8 cellular contexts compared by ENCODE assay signal in genomic region chr7:150962743-150963399, GRCh38. TPM values are rescaled to one million over a fixed set of nuclear protein-coding genes. Genes with fewer than 3 reads are reported as not detected.
A peak's percentile ranks its signal among the peaks of the same experiment; 100 is the strongest.
DNase-seq lines count a peak whose midpoint lies in the region; TF ChIP-seq lines count a peak whose summit lies in the region.

No MANE protein-coding gene starts in this region.

- no peak overlapping the region for H3K27ac Mint-ChIP-seq in osteocyte (ENCODE audit: unreplicated experiment)

- H3K4me3 Mint-ChIP-seq in osteocyte (ENCODE audit: unreplicated experiment): no peak overlapping the region

- H3K36me3 Mint-ChIP-seq in osteocyte (ENCODE audit: unreplicated experiment): no peaks in the 10 kb centered on the region

- peaks cover 27% of the 10 kb centered on the region for H3K4me1 Mint-ChIP-seq in osteocyte (ENCODE audit: unreplicated experiment)

- H3K9me3 Mint-ChIP-seq in osteocyte (ENCODE audit: unreplicated experiment): no peaks in the 10 kb centered on the region

- H3K4me3 ChIP-seq in GM12864 (ENCODE audit: low read depth, low read length) (no peak overlapping the region), fibroblast of villous mesenchyme (ENCODE audit: low read depth, low read length) (no peak overlapping the region)

- no peak for DNase-seq in GM12864 (ENCODE audit: low read depth)
- DNase-seq in HEK293T (ENCODE audit: extremely low spot score): peak; percentile 92
- DNase-seq in OCI-M1 (lab: John Stamatoyannopoulos, UW): peak; percentile 73
- peak; percentile 35 for DNase-seq in activated effector memory CD4-positive, alpha-beta T cell treated with Interleukin-2 at 50 U/mL for 16 hours
- DNase-seq in fibroblast of villous mesenchyme (ENCODE audit: low read depth): peak; percentile 43
- no peak for DNase-seq in osteocyte (ENCODE audit: extremely low spot score, unreplicated experiment)
- DNase-seq in RKO (ENCODE audit: low spot score): no peak
- no peak for DNase-seq in NCI-H1436 (lab: John Stamatoyannopoulos, UW)

- H3K27me3 Mint-ChIP-seq in osteocyte (ENCODE audit: unreplicated experiment): peaks cover 13% of the 10 kb centered on the region

- peak; percentile 97 for TF ChIP-seq CTCF in GM12864 (IDR thresholded peaks at IDR 0.05; ENCODE audit: low read depth, low read length, missing control alignments)
- TF ChIP-seq CTCF in fibroblast of villous mesenchyme (IDR thresholded peaks at IDR 0.05; ENCODE audit: insufficient read depth, low read depth, low read length): peak; percentile 99
- TF ChIP-seq CTCF in osteocyte (IDR thresholded peaks at IDR 0.05): peak; percentile 88

- POLR2A ChIA-PET in HEK293T (lab: Yijun Ruan, JAX): no interaction called here

- CTCF ChIA-PET in HEK293T (lab: Yijun Ruan, JAX): interaction anchor here (0.6 to 5.2 kb wide), 25 partner anchors 11 to 205 kb away, joined by 3 to 51 read pairs (median 4); partner anchors contain the start of gene GBX1

TF ChIP-seq in HEK293T, 16 proteins besides CTCF, POLR2A, EP300 and RAD21:
- TF ChIP-seq HDGF (IDR thresholded peaks at IDR 0.05; ENCODE audit: borderline replicate concordance): no peak
- TF ChIP-seq SUZ12 (IDR thresholded peaks at IDR 0.05): no peak
- no peak for TF ChIP-seq BHLHE40 (IDR thresholded peaks at IDR 0.05; ENCODE audit: borderline replicate concordance)
TF ChIP-seq in HEK293T: peak in this region for 0.

RNA-seq across cellular contexts. Expression of gene KCNH2, which starts 15.2 kb away (rescaled TPM):
- total RNA-seq in fibroblast of villous mesenchyme: 0.64 and 2.6 TPM in 2 replicates
- not detected in 2 replicates for total RNA-seq in osteocyte

RNA-seq across cellular contexts. Expression of gene NOS3, which starts 27.9 kb away (rescaled TPM):
- 1.3 and 3.5 TPM in 2 replicates for total RNA-seq in fibroblast of villous mesenchyme
- 0.73 TPM in 1 of 2 replicates, not detected in the other for total RNA-seq in osteocyte

Comparison
In these comparisons a context has a peak if more than half of its experiments do, and no peak if none do; other contexts are left out.
1. DNase-seq: peak in HEK293T (single experiment), OCI-M1 (single experiment), activated effector memory CD4-positive, alpha-beta T cell treated with Interleukin-2 at 50 U/mL for 16 hours (single experiment) and fibroblast of villous mesenchyme (single experiment); none in GM12864 (single experiment), osteocyte (single experiment), RKO (single experiment) and NCI-H1436 (single experiment).
2. Peak in every context shown above with its lines, with median percentiles within 50 percentile points of each other: CTCF ChIP-seq.